In the genomic region with DNA sequence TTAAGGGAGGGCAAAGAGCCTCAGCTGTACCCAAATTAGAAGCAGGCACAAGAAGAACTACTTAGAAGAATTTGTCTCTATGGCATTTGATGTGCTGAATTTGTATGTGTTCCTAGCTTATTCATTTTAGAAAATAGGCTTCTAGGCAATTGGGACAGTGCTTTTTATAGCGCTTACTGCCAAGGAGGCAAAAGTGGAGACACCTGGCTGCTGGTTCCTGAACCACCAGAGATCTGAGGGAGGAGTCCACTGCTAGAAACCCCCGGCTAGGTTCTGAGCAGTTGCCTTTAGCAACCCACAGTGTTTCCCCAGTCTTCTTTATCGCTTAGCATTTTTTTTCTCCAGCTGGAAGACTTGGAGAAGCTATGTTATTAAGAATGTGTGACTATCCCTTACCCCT, we compare ENCODE assay signal across 27 cellular contexts. TPM values are rescaled to one million over a fixed set of nuclear protein-coding genes. Genes with fewer than 3 reads are reported as not detected.
DNase-seq lines count a peak whose midpoint lies in the region; ATAC-seq, FAIRE-seq and TF ChIP-seq lines count a peak whose summit lies in the region.
"Had no signal": no experiment of that assay in that cellular context is flagged by ENCODE, and none has a peak within 500 bp of the region (broad histone marks: within the 10 kb centered on the region; RNA-seq: fewer than 3 reads in every experiment).

No MANE protein-coding gene starts in this region.

- peak in 1 of 8 donors; percentile 23 for ATAC-seq in heart right ventricle
- ATAC-seq in left cardiac atrium, result no peak
- ATAC-seq: effector memory CD8-positive, alpha-beta T cell; esophagus mucosa; mucosa of descending colon; stimulated activated naive B cell treated with anti-CD40 and anti-IgM and Interleukin-4, amounts not matched to agents 10 μg/mL and 1 μg/mL and 100 μg/mL, for 72 hours had no signal

- 58 to 59% methylated on average over 3 of the region's 3 CpGs for WGBS in heart right ventricle, 2 donors
- no CpG with 5 or more reads among the region's 3 CpGs for WGBS in mesendoderm (ENCODE audit: extremely low coverage, insufficient coverage, low lambda C conversion rate)
- 34 to 44% methylated on average over 3 of the region's 3 CpGs for WGBS in testis, 2 donors

- H3K36me3 ChIP-seq in heart right ventricle (no peaks in the 10 kb centered on the region), mesendoderm (ENCODE audit: control insufficient read depth, insufficient read depth, low read length) (no peaks in the 10 kb centered on the region), stomach smooth muscle (ENCODE audit: control insufficient read depth in 2 of 2, insufficient read depth in 2 of 2, low read length in 2 of 2) (no peaks in the 10 kb centered on the region), testis (ENCODE audit: low read depth, missing control alignments) (no peaks in the 10 kb centered on the region)
- H3K36me3 ChIP-seq: thoracic aorta had no signal

- H3K27ac ChIP-seq in heart right ventricle (peak overlapping the region in 7 of 10 donors; percentile 20 to 95 (median 62)), mesendoderm (ENCODE audit: low read depth, low read length) (no peak overlapping the region), stomach smooth muscle (ENCODE audit: low read length) (peak overlapping the region; percentile 53), testis (peak overlapping the region in 1 of 2 donors; percentile 41)
- H3K27ac ChIP-seq: coronary artery, thoracic aorta, VCaP had no signal

- H2AK5ac ChIP-seq in mesendoderm (ENCODE audit: low read length), result no peak overlapping the region

- H3K27me3 ChIP-seq in heart right ventricle, result peaks cover 0 to 63% (median 6%) of the 10 kb centered on the region in 7 donors
- no peaks in the 10 kb centered on the region for H3K27me3 ChIP-seq in mesendoderm (ENCODE audit: insufficient read depth, low read length, poor library complexity)
- no peaks in the 10 kb centered on the region for H3K27me3 ChIP-seq in stomach smooth muscle (ENCODE audit: control insufficient read depth in 1 of 2, insufficient read depth in 2 of 2, low read length in 2 of 2)
- no peaks in the 10 kb centered on the region for H3K27me3 ChIP-seq in testis

- no peak overlapping the region for H3K18ac ChIP-seq in mesendoderm (ENCODE audit: low read length)

- H4K8ac ChIP-seq in mesendoderm (ENCODE audit: low read depth, low read length), result no peak overlapping the region

- no peak for TF ChIP-seq POLR2A in GM12891 (IDR thresholded peaks at IDR 0.05; ENCODE audit: low read depth, low read length)
- TF ChIP-seq POLR2A in testis (IDR thresholded peaks at IDR 0.05), result no peak

- peak overlapping the region; percentile 99; the same call in 1 of the 2 replicates for H3K4me3 Mint-ChIP-seq in HFFc6
- H3K4me3 Mint-ChIP-seq: activated T-cell treated with anti-CD3 and anti-CD28 coated beads, Interleukin-2, amount 50 U/mL, for 24 hours had no signal

- no peaks in the 10 kb centered on the region for H3K9me3 ChIP-seq in heart right ventricle
- H3K9me3 ChIP-seq in stomach smooth muscle (ENCODE audit: control insufficient read depth in 2 of 2, low read length in 2 of 2), result no peaks in the 10 kb centered on the region
- H3K9me3 ChIP-seq in testis, result no peaks in the 10 kb centered on the region
- H3K9me3 ChIP-seq: mucosa of descending colon, SK-N-SH, thoracic aorta had no signal

- H4K5ac ChIP-seq in mesendoderm (ENCODE audit: low read length), result no peak overlapping the region

- peaks cover 40% of the 10 kb centered on the region for H3K4me1 Mint-ChIP-seq in HFFc6 (ENCODE audit: low read depth)

- H3K9ac ChIP-seq in mesendoderm (ENCODE audit: low read length) (no peak overlapping the region), stomach smooth muscle (ENCODE audit: low read length in 2 of 2) (no peak overlapping the region)
- H3K9ac ChIP-seq: SK-N-SH had no signal

- H3K23ac ChIP-seq in mesendoderm (ENCODE audit: low read length), result no peak overlapping the region

- FAIRE-seq in GM12891 (lab: Jason Lieb, UNC), result no peak

- H3K4me2 ChIP-seq in mesendoderm (ENCODE audit: low read length), result no peak overlapping the region

- no peaks in the 10 kb centered on the region for H3K79me1 ChIP-seq in mesendoderm (ENCODE audit: low read length)

- H3K27ac Mint-ChIP-seq in HFFc6, result no peak overlapping the region
- H3K27ac Mint-ChIP-seq: activated T-cell treated with anti-CD3 and anti-CD28 coated beads, Interleukin-2, amount 50 U/mL, for 24 hours; CD4-positive, CD25-positive, alpha-beta regulatory T cell; effector memory CD8-positive, alpha-beta T cell; IgD-negative memory B cell; immature natural killer cell; stimulated activated naive B cell treated with anti-CD40 and anti-IgM and Interleukin-4, amounts not matched to agents 10 μg/mL and 1 μg/mL and 100 μg/mL, for 72 hours had no signal

- peak overlapping the region in 3 of 10 donors; percentile 87 to 91 (median 91) for H3K4me3 ChIP-seq in heart right ventricle
- no peak overlapping the region for H3K4me3 ChIP-seq in mesendoderm (ENCODE audit: low read length)
- H3K4me3 ChIP-seq in stomach smooth muscle (ENCODE audit: low read length in 2 of 2), result peak overlapping the region in 1 of 2 donors; percentile 35
- no peak overlapping the region for H3K4me3 ChIP-seq in testis
- H3K4me3 ChIP-seq: coronary artery, mucosa of descending colon, thoracic aorta had no signal

- no peak overlapping the region for H3K4ac ChIP-seq in mesendoderm (ENCODE audit: low read depth, low read length)

- no peaks in the 10 kb centered on the region for H3K9me3 Mint-ChIP-seq in HFFc6
- H3K9me3 Mint-ChIP-seq: activated T-cell treated with anti-CD3 and anti-CD28 coated beads, Interleukin-2, amount 50 U/mL, for 24 hours; effector memory CD8-positive, alpha-beta T cell; IgD-negative memory B cell; stimulated activated naive B cell treated with anti-CD40 and anti-IgM and Interleukin-4, amounts not matched to agents 10 μg/mL and 1 μg/mL and 100 μg/mL, for 72 hours had no signal

- no peak overlapping the region for H2BK120ac ChIP-seq in mesendoderm (ENCODE audit: low read depth, low read length)

- peak in 4 of 9 donors; percentile 5 to 47 (median 38) for TF ChIP-seq CTCF in heart right ventricle (IDR thresholded peaks at IDR 0.05)
- TF ChIP-seq CTCF in HFFc6 (IDR thresholded peaks at IDR 0.05), result no peak; the same call in 1 of the 2 replicates
- TF ChIP-seq CTCF in testis (IDR thresholded peaks at IDR 0.05), result no peak

- H3K27me3 Mint-ChIP-seq in HFFc6 (ENCODE audit: insufficient read depth), result peaks cover 6% of the 10 kb centered on the region; the same call in 1 of the 2 replicates

- intact Hi-C loops in heart right ventricle (cut with DNase I) (loop anchor here in 9 of 10 donors (2.0 to 10.0 kb wide), 12 partner anchors 132 to 272 kb away; no protein-coding TSS in a partner anchor), left cardiac atrium (cut with DNase I) (loop anchor here (5.0 to 10.0 kb wide), 4 partner anchors 137 to 272 kb away; no protein-coding TSS in a partner anchor), testis (cut with DNase I; ENCODE audit: low total_unique reads) (loop anchor here (5.0 kb wide), 1 partner anchor 272 kb away; no protein-coding TSS in a partner anchor)

- no peak for DNase-seq in heart right ventricle
- no peak for DNase-seq in left cardiac atrium
- DNase-seq in HFFc6, result no peak
- peak; percentile 36 for DNase-seq in mesendoderm
- DNase-seq in GM12891 (ENCODE audit: insufficient read length, low spot score), result no peak
- DNase-seq in testis, result no peak
- DNase-seq in T-helper 1 cell, result no peak
- DNase-seq: activated CD4-positive, alpha-beta T cell treated with anti-CD3 and anti-CD28 coated beads for 48 hours; activated T-cell treated with anti-CD3 and anti-CD28 coated beads, Interleukin-2, amount 50 U/mL, for 24 hours; CD4-positive, CD25-positive, alpha-beta regulatory T cell; effector memory CD8-positive, alpha-beta T cell; foreskin melanocyte; hippocampal formation; immature natural killer cell; mucosa of descending colon; NCI-H2081; nucleus accumbens; stimulated activated CD4-positive, alpha-beta T cell treated with anti-CD3 and anti-CD28 coated beads, Interleukin-4, amount 100 ng/mL, for 1 hour; stimulated activated naive B cell treated with anti-CD40 and anti-IgM and Interleukin-4, amounts not matched to agents 10 μg/mL and 1 μg/mL and 100 μg/mL, for 72 hours had no signal

- H2BK5ac ChIP-seq in mesendoderm (ENCODE audit: low read length), result no peak overlapping the region

- no peaks in the 10 kb centered on the region for H3K36me3 Mint-ChIP-seq in HFFc6 (ENCODE audit: low read depth)
- H3K36me3 Mint-ChIP-seq: CD4-positive, CD25-positive, alpha-beta regulatory T cell; IgD-negative memory B cell; stimulated activated naive B cell treated with anti-CD40 and anti-IgM and Interleukin-4, amounts not matched to agents 10 μg/mL and 1 μg/mL and 100 μg/mL, for 72 hours had no signal

- no peak overlapping the region for H3K56ac ChIP-seq in mesendoderm (ENCODE audit: low read length)

- H3K79me2 ChIP-seq in mesendoderm (ENCODE audit: control insufficient read depth, insufficient read depth, low read length), result no peaks in the 10 kb centered on the region

- H2BK15ac ChIP-seq in mesendoderm (replicated peaks; ENCODE audit: low read depth), result no peak overlapping the region

- peaks cover 4 to 20% (median 12%) of the 10 kb centered on the region in 9 donors for H3K4me1 ChIP-seq in heart right ventricle
- no peaks in the 10 kb centered on the region for H3K4me1 ChIP-seq in mesendoderm (ENCODE audit: control insufficient read depth, low read depth, low read length)
- H3K4me1 ChIP-seq in stomach smooth muscle (ENCODE audit: control insufficient read depth, insufficient read depth, low read length), result peaks cover 13% of the 10 kb centered on the region
- H3K4me1 ChIP-seq in testis, result peaks cover 12% of the 10 kb centered on the region

TF ChIP-seq in GM12891, 5 proteins besides CTCF, POLR2A, EP300 and RAD21:
- TF ChIP-seq TAF1 (IDR thresholded peaks at IDR 0.05; ENCODE audit: low read depth, low read length), result no peak
- no peak for TF ChIP-seq PAX5 (IDR thresholded peaks at IDR 0.05; ENCODE audit: insufficient read depth, low read length, severe bottlenecking)

RNA-seq across cellular contexts. Expression of a gene that starts 1.3 kb away (rescaled TPM):
- total RNA-seq in heart right ventricle (100 to 1,000 TPM in 5 of 10 donors, 10 to 100 TPM in 5; 59.7 to 131 (median 99.7) TPM), left cardiac atrium (10 to 100 TPM; 38.4 to 40.0 TPM), testis (1 to 10 TPM; 6.5 to 7.8 TPM)
- polyA plus RNA-seq in heart right ventricle (10 to 100 TPM; 10.8 to 22.8 TPM), testis (ENCODE audit: insufficient read depth, low read depth, low replicate concordance) (4.7 TPM)
- total RNA-seq in HFFc6 (2021; fragmentation: NEBNext Ultra II Directional; extraction: Animal tissue kit (Norgen Biotek cat#: 25700)), result 10 to 100 TPM; 15.1 to 24.2 (median 20.7) TPM
- 2.5 TPM for polyA plus RNA-seq in mesendoderm (2013, experiment 1 of 2)
- polyA plus RNA-seq in mesendoderm (2013, experiment 2 of 2), result 2.5 TPM
- polyA plus RNA-seq in GM12891 (2012; ENCODE audit: low read depth, missing spikeins), result not detected
- total RNA-seq: T-helper 2 cell treated with Interferon-gamma antibody and Interleukin-4, amounts not matched to agents 100 ng/mL and 5 ng/mL, for 36 hours had no signal
- polyA plus RNA-seq: CD4-positive, CD25-positive, alpha-beta regulatory T cell; IgD-negative memory B cell; immature natural killer cell had no signal
